Comparison of ENCODE assay signal across 8 cellular contexts in genomic region chr5:141513627-141514329, GRCh38. TPM values are rescaled to one million over a fixed set of nuclear protein-coding genes. Genes with fewer than 3 reads are reported as not detected.
A peak's percentile ranks its signal among the peaks of the same experiment; 100 is the strongest.
DNase-seq lines count a peak whose midpoint lies in the region; ATAC-seq and TF ChIP-seq lines count a peak whose summit lies in the region.

No MANE protein-coding gene starts in this region.

- H4K20me1 ChIP-seq in BLaER1 = no peaks in the 10 kb centered on the region

- CTCF ChIA-PET in activated CD4-positive, alpha-beta memory T cell treated with anti-CD3 and anti-CD28 coated beads for 36 hours (lab: Charles Lee) = interaction anchor here (0.9 to 7.9 kb wide), 22 partner anchors 11 to 322 kb away, joined by 3 to 139 read pairs (median 8); partner anchors contain the start of genes PCDHGA1, PCDHGA10, PCDHGA11 and PCDHGA12

- peak overlapping the region; percentile 68 for H3K4me3 ChIP-seq in BLaER1
- H3K4me3 ChIP-seq in ectodermal cell (ENCODE audit: insufficient read depth, low read depth, low read length) = peak overlapping the region; percentile 45
- peak overlapping the region; percentile 34 for H3K4me3 ChIP-seq in lower leg skin (ENCODE audit: low read depth, poor library complexity, severe bottlenecking)

- H3K9me3 Mint-ChIP-seq in activated CD4-positive, alpha-beta memory T cell treated with anti-CD3 and anti-CD28 coated beads for 36 hours = no peaks in the 10 kb centered on the region

- TF ChIP-seq CTCF in lower leg skin (IDR thresholded peaks at IDR 0.05) = no peak

- H3K4me3 Mint-ChIP-seq in activated CD4-positive, alpha-beta memory T cell treated with anti-CD3 and anti-CD28 coated beads for 36 hours = peak overlapping the region; percentile 71

- peak overlapping the region; percentile 79 for H3K9ac ChIP-seq in BLaER1

- peak overlapping the region; percentile 74 for H3K27ac Mint-ChIP-seq in activated CD4-positive, alpha-beta memory T cell treated with anti-CD3 and anti-CD28 coated beads for 36 hours

- H3K4me1 Mint-ChIP-seq in activated CD4-positive, alpha-beta memory T cell treated with anti-CD3 and anti-CD28 coated beads for 36 hours (ENCODE audit: low read depth) = peaks cover 30% of the 10 kb centered on the region

- H3K4me1 ChIP-seq in BLaER1 (peaks cover 91% of the 10 kb centered on the region), ectodermal cell (ENCODE audit: control insufficient read depth, insufficient read depth, low read length) (peaks cover 46% of the 10 kb centered on the region)

- intact Hi-C loops in activated CD4-positive, alpha-beta memory T cell treated with anti-CD3 and anti-CD28 coated beads for 36 hours (cut with micrococcal nuclease) = loop anchor here (1.0 to 5.0 kb wide), 5 partner anchors 8 to 291 kb away; partner anchors contain the start of genes PCDHB14, PCDHGA10 and TAF7
- intact Hi-C loops in lower leg skin (cut with DNase I; ENCODE audit: low total_unique reads) = no loop called here

- peak overlapping the region; percentile 98 for H3K4me2 ChIP-seq in BLaER1

- no peaks in the 10 kb centered on the region for H3K9me3 ChIP-seq in BLaER1
- no peaks in the 10 kb centered on the region for H3K9me3 ChIP-seq in ectodermal cell (ENCODE audit: control insufficient read depth, low read length)

- peak overlapping the region; percentile 99 for H3K27ac ChIP-seq in BLaER1
- H3K27ac ChIP-seq in ectodermal cell (ENCODE audit: insufficient read depth, low read depth, low read length, poor library complexity, severe bottlenecking) = peak overlapping the region; percentile 98

- peak; percentile 34 for ATAC-seq in GM21526 (IDR thresholded peaks at IDR 0.05; ENCODE audit: low FRiP score, unreplicated experiment)

- no peak for TF ChIP-seq POLR2A in lower leg skin (IDR thresholded peaks at IDR 0.05)

- WGBS in ectodermal cell, 2 experiments = 3% methylated on average over 29 of the region's 29 CpGs
- 1 to 2% methylated on average over 28 to 29 of the region's 29 CpGs for WGBS in lower leg skin, 2 donors

- H3K36me3 ChIP-seq in BLaER1 (peaks cover 46% of the 10 kb centered on the region), ectodermal cell (ENCODE audit: control insufficient read depth, insufficient read depth, low read length) (peaks cover 28% of the 10 kb centered on the region)

- H3K36me3 Mint-ChIP-seq in activated CD4-positive, alpha-beta memory T cell treated with anti-CD3 and anti-CD28 coated beads for 36 hours = peaks cover 20% of the 10 kb centered on the region

- H3K27me3 ChIP-seq in BLaER1 = no peaks in the 10 kb centered on the region
- no peaks in the 10 kb centered on the region for H3K27me3 ChIP-seq in ectodermal cell (ENCODE audit: control insufficient read depth, insufficient read depth, low read length, poor library complexity, severe bottlenecking)

- DNase-seq in NCI-H1694 (lab: John Stamatoyannopoulos, UW) = peak; percentile 81
- DNase-seq in activated CD4-positive, alpha-beta memory T cell treated with anti-CD3 and anti-CD28 coated beads for 36 hours = peak; percentile 79
- DNase-seq in lower leg skin (ENCODE audit: low spot score in 2 of 2) = peak; percentile 78 to 95
- DNase-seq in stimulated activated CD4-positive, alpha-beta T cell treated with anti-CD3 and anti-CD28 coated beads, Interleukin-4, amount 100 ng/mL, for 1 hour = peak; percentile 77
- no peak for DNase-seq in DMS53 treated with DMSO at 0.1 percent for 48 hours (lab: John Stamatoyannopoulos, UW; ENCODE audit: unreplicated experiment)

- POLR2A ChIA-PET in activated CD4-positive, alpha-beta memory T cell treated with anti-CD3 and anti-CD28 coated beads for 36 hours (lab: Charles Lee) = interaction anchor here (1.0 to 1.5 kb wide), 2 partner anchors 9 to 31 kb away, joined by 3 to 6 read pairs; no protein-coding TSS in a partner anchor

- H3K27me3 Mint-ChIP-seq in activated CD4-positive, alpha-beta memory T cell treated with anti-CD3 and anti-CD28 coated beads for 36 hours = no peaks in the 10 kb centered on the region

RNA-seq across cellular contexts. Expression of gene PCDHGC5, which starts 24.9 kb away (rescaled TPM):
- not detected for total RNA-seq in activated CD4-positive, alpha-beta memory T cell treated with anti-CD3 and anti-CD28 coated beads for 36 hours
- polyA plus RNA-seq in ectodermal cell (2013, experiment 1 of 4) = 2.1 TPM
- polyA plus RNA-seq in ectodermal cell (2013, experiment 2 of 4) = 2.1 TPM
- 1.5 TPM for polyA plus RNA-seq in ectodermal cell (2013, experiment 3 of 4)
- polyA plus RNA-seq in ectodermal cell (2013, experiment 4 of 4) = 2.0 TPM
- total RNA-seq in lower leg skin = 1 to 10 TPM; 1.1 to 1.7 (median 1.7) TPM

RNA-seq across cellular contexts. Expression of gene PCDHGC4, which starts 28.9 kb away (rescaled TPM):
- not detected for total RNA-seq in activated CD4-positive, alpha-beta memory T cell treated with anti-CD3 and anti-CD28 coated beads for 36 hours
- polyA plus RNA-seq in ectodermal cell (2013, experiment 1 of 4) = 28.9 TPM
- 29.9 TPM for polyA plus RNA-seq in ectodermal cell (2013, experiment 2 of 4)
- polyA plus RNA-seq in ectodermal cell (2013, experiment 3 of 4) = 21.9 TPM
- 24.8 TPM for polyA plus RNA-seq in ectodermal cell (2013, experiment 4 of 4)
- total RNA-seq in lower leg skin = 10 to 100 TPM in 1 of 4 donors, 1 to 10 TPM in 3; 1.2 to 34.5 (median 2.2) TPM

RNA-seq across cellular contexts. Expression of gene PCDHGC3, which starts 38.0 kb away (rescaled TPM):
- not detected for total RNA-seq in activated CD4-positive, alpha-beta memory T cell treated with anti-CD3 and anti-CD28 coated beads for 36 hours
- polyA plus RNA-seq in ectodermal cell (2013, experiment 1 of 4) = 138 TPM
- 131 TPM for polyA plus RNA-seq in ectodermal cell (2013, experiment 2 of 4)
- polyA plus RNA-seq in ectodermal cell (2013, experiment 3 of 4) = 80.2 TPM
- 96.7 TPM for polyA plus RNA-seq in ectodermal cell (2013, experiment 4 of 4)
- 10 to 100 TPM; 45.5 to 80.8 (median 49.7) TPM for total RNA-seq in lower leg skin

Comparison
In these comparisons a context has a peak if more than half of its experiments do, and no peak if none do; other contexts are left out.
1. RNA of gene PCDHGC3, which starts 38.0 kb away (total RNA-seq): 45.5 to 80.8 TPM in lower leg skin; not detected in activated CD4-positive, alpha-beta memory T cell treated with anti-CD3 and anti-CD28 coated beads for 36 hours; every median in the first group is over 10 times any median in the second.
2. Peak in every context shown above with its lines, with median percentiles within 50 percentile points of each other: H3K4me3 ChIP-seq.